Comparison of ENCODE assay signal across 14 cellular contexts in the genomic region with DNA sequence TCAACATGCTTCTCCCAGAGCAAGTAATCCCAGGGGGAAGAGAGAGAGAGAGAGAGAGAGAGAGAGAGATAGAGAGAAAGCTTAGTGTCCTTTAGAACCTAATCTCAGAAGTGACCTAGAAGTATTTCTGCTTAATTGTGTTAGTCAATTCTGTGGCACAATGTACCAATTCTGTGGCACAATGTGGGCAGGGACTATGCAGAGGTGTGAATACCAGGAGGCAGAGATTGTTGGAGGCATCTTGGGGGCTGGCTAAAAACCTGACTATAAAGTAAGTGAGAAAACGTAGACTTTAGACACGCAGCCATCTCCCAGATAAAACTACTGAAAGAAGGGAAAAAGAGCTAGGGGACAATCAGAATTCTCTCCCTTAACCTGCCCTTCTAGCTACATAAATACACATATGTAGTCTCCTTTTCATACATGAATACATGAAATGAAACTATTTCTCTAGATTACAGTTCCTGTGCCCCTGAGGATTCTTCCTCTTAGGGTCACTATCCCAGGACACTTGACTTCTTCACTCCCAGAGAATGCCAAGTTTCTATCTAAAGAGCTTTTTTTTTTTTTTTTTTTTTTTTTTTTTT. TPM values are rescaled to one million over a fixed set of nuclear protein-coding genes. Genes with fewer than 3 reads are reported as not detected.
A peak's percentile ranks its signal among the peaks of the same experiment; 100 is the strongest.
DNase-seq lines count a peak whose midpoint lies in the region; ATAC-seq, FAIRE-seq and TF ChIP-seq lines count a peak whose summit lies in the region.
"Had no signal": no experiment of that assay in that cellular context is flagged by ENCODE, and none has a peak within 500 bp of the region (broad histone marks: within the 10 kb centered on the region; RNA-seq: fewer than 3 reads in every experiment).

No MANE protein-coding gene starts in this region.

- H3K27ac Mint-ChIP-seq in astrocyte (ENCODE audit: unreplicated experiment): peak overlapping the region; percentile 87
- H3K27ac Mint-ChIP-seq: activated naive CD8-positive, alpha-beta T cell had no signal

- peaks cover 16% of the 10 kb centered on the region for H3K4me1 ChIP-seq in astrocyte (ENCODE audit: insufficient read depth, low read length)
- no peaks in the 10 kb centered on the region for H3K4me1 ChIP-seq in HAP-1

- H3K36me3 ChIP-seq in astrocyte (ENCODE audit: insufficient read depth, low read length) (no peaks in the 10 kb centered on the region), HAP-1 (replicated peaks) (no peaks in the 10 kb centered on the region)

- peak overlapping the region; percentile 36 for H3K9ac ChIP-seq in astrocyte (ENCODE audit: low read length)

- H3K27me3 ChIP-seq in astrocyte (ENCODE audit: insufficient read depth, low read length) (no peaks in the 10 kb centered on the region), HAP-1 (ENCODE audit: low read depth) (no peaks in the 10 kb centered on the region)

- H3K4me3 Mint-ChIP-seq in astrocyte (ENCODE audit: unreplicated experiment): no peak overlapping the region
- H3K4me3 Mint-ChIP-seq: activated naive CD8-positive, alpha-beta T cell had no signal

- no peaks in the 10 kb centered on the region for H4K20me1 ChIP-seq in astrocyte (ENCODE audit: insufficient read depth, low read length)

- peak overlapping the region; percentile 91 for H3K27ac ChIP-seq in astrocyte (ENCODE audit: low read depth, low read length)
- H3K27ac ChIP-seq: SK-N-MC had no signal

- FAIRE-seq in astrocyte (lab: Jason Lieb, UNC): no peak
- FAIRE-seq: endometrium, GM18507 had no signal

- H3K36me3 Mint-ChIP-seq in astrocyte (ENCODE audit: low read depth, unreplicated experiment): no peaks in the 10 kb centered on the region

- H3K27me3 Mint-ChIP-seq in astrocyte (ENCODE audit: low read depth, unreplicated experiment): no peaks in the 10 kb centered on the region
- H3K27me3 Mint-ChIP-seq: activated naive CD8-positive, alpha-beta T cell had no signal

- no peak overlapping the region for H2AFZ ChIP-seq in astrocyte (ENCODE audit: low read depth, low read length)

- no peaks in the 10 kb centered on the region for H3K9me3 ChIP-seq in astrocyte (ENCODE audit: insufficient read depth, low read depth, low read length)
- no peaks in the 10 kb centered on the region for H3K9me3 ChIP-seq in HAP-1

- no peak for ATAC-seq in GM18511 (IDR thresholded peaks at IDR 0.05; ENCODE audit: unreplicated experiment)

- H3K9me3 Mint-ChIP-seq in astrocyte (ENCODE audit: unreplicated experiment): peaks cover 4% of the 10 kb centered on the region

- H3K79me2 ChIP-seq in astrocyte (ENCODE audit: insufficient read depth, low read length): no peaks in the 10 kb centered on the region

- H3K4me1 Mint-ChIP-seq in astrocyte (ENCODE audit: low read depth, unreplicated experiment): peaks cover 15% of the 10 kb centered on the region

- H3K4me3 ChIP-seq in astrocyte (ENCODE audit: insufficient read depth, low read depth, low read length) (no peak overlapping the region), HAP-1 (no peak overlapping the region)
- H3K4me3 ChIP-seq: SK-N-MC had no signal

- H3K4me2 ChIP-seq in astrocyte (ENCODE audit: low read length): peak overlapping the region; percentile 74

- in situ Hi-C loops in HAP-1 (cut with MboI; ENCODE audit: low sequenced_read_pairs): no loop called here

- no peak for TF ChIP-seq CTCF in astrocyte (IDR thresholded peaks at IDR 0.05; ENCODE audit: insufficient read depth, low read depth, low read length)

- DNase-seq in stimulated activated CD4-positive, alpha-beta T cell treated with anti-CD3 and anti-CD28 coated beads, Interleukin-4, amount 100 ng/mL, for 24 hours: peak; percentile 27
- no peak for DNase-seq in stimulated activated CD4-positive, alpha-beta T cell treated with anti-CD3 and anti-CD28 coated beads, Interleukin-4, amount 100 ng/mL, for 4 hours
- DNase-seq in astrocyte (ENCODE audit: low read depth): no peak
- peak; percentile 34 for DNase-seq in inferior parietal cortex (ENCODE audit: extremely low spot score)
- DNase-seq in superior temporal gyrus (ENCODE audit: extremely low spot score): peak; percentile 53
- no peak for DNase-seq in DMS79 (lab: John Stamatoyannopoulos, UW)
- DNase-seq in HAP-1 (ENCODE audit: low spot score in 2 of 2): no peak
- DNase-seq: Kasumi-1, NCI-H510A treated with DMSO at 0.1 percent for 48 hours had no signal

RNA-seq across cellular contexts. Expression of gene HOPX, which starts 40.1 kb away (rescaled TPM):
- total RNA-seq in astrocyte: 0.94 and 1.7 TPM in 2 replicates

Comparison
In these comparisons a context has a peak if more than half of its experiments do, and no peak if none do; other contexts are left out.
1. DNase-seq: peak in stimulated activated CD4-positive, alpha-beta T cell treated with anti-CD3 and anti-CD28 coated beads, Interleukin-4, amount 100 ng/mL, for 24 hours (single experiment), inferior parietal cortex (single experiment) and superior temporal gyrus (single experiment); none in stimulated activated CD4-positive, alpha-beta T cell treated with anti-CD3 and anti-CD28 coated beads, Interleukin-4, amount 100 ng/mL, for 4 hours (0 of 2), astrocyte (single experiment), DMS79 (single experiment) and HAP-1 (0 of 2).